ENCODE assay signal across 9 cellular contexts in genomic region chr16:78749745-78750268, GRCh38.
DNase-seq lines count a peak whose midpoint lies in the region; ATAC-seq, FAIRE-seq and TF ChIP-seq lines count a peak whose summit lies in the region.
"Had no signal": no experiment of that assay in that cellular context is flagged by ENCODE, and none has a peak within 500 bp of the region (broad histone marks: within the 10 kb centered on the region; RNA-seq: fewer than 3 reads in every experiment).

No MANE protein-coding gene starts in this region.

- H3K36me3 ChIP-seq in CD4-positive, alpha-beta memory T cell (ENCODE audit: insufficient read depth, low read length), result no peaks in the 10 kb centered on the region

- DNase-seq in CD4-positive, alpha-beta memory T cell, result peak in 4 of 5 donors; percentile 27 to 47 (median 34)
- no peak for DNase-seq in T-cell
- no peak for DNase-seq in HTR-8/SVneo (ENCODE audit: insufficient read length, low spot score)
- DNase-seq in frontal cortex (ENCODE audit: low spot score in 2 of 2), result no peak
- no peak for DNase-seq in DMS 273 treated with DMSO at 0.1 percent for 48 hours (lab: John Stamatoyannopoulos, UW)
- DNase-seq in nephron progenitor cell, result no peak

- peaks cover 0 to 4% of the 10 kb centered on the region in 2 donors for H3K36me3 Mint-ChIP-seq in CD4-positive, alpha-beta memory T cell
- no peaks in the 10 kb centered on the region for H3K36me3 Mint-ChIP-seq in T-cell
- H3K36me3 Mint-ChIP-seq in nephron progenitor cell (ENCODE audit: low read depth), result no peaks in the 10 kb centered on the region

- H3K4me1 ChIP-seq in CD4-positive, alpha-beta memory T cell (ENCODE audit: insufficient read depth, low read length), result peaks cover 32% of the 10 kb centered on the region

- peak overlapping the region; percentile 10 for H3K27ac ChIP-seq in CD4-positive, alpha-beta memory T cell (ENCODE audit: low read depth, low read length)

- H3K4me1 Mint-ChIP-seq in CD4-positive, alpha-beta memory T cell, result peaks cover 26 to 38% (median 29%) of the 10 kb centered on the region in 4 donors
- H3K4me1 Mint-ChIP-seq in T-cell (peaks cover 18 to 39% (median 31%) of the 10 kb centered on the region in 3 donors), nephron progenitor cell (peaks cover 47% of the 10 kb centered on the region)

- intact Hi-C loops in CD4-positive, alpha-beta memory T cell (cut with micrococcal nuclease), result loop anchor here (10.0 kb wide), 2 partner anchors 525 to 855 kb away; partner anchors contain the start of gene MAF

- H3K27ac Mint-ChIP-seq in CD4-positive, alpha-beta memory T cell, result peak overlapping the region; percentile 14 to 96 (median 55)
- H3K27ac Mint-ChIP-seq in T-cell, result peak overlapping the region; percentile 79 to 92
- no peak overlapping the region for H3K27ac Mint-ChIP-seq in nephron progenitor cell
- H3K27ac Mint-ChIP-seq: GM23338 had no signal

- H3K27me3 Mint-ChIP-seq in CD4-positive, alpha-beta memory T cell, result no peaks in the 10 kb centered on the region
- H3K27me3 Mint-ChIP-seq in T-cell, result no peaks in the 10 kb centered on the region
- H3K27me3 Mint-ChIP-seq in nephron progenitor cell (ENCODE audit: low read depth, poor library complexity), result no peaks in the 10 kb centered on the region

- H3K4me3 ChIP-seq in CD4-positive, alpha-beta memory T cell (ENCODE audit: low read length in 2 of 2), result peak overlapping the region in 1 of 2 donors; percentile 5
- H3K4me3 ChIP-seq: GM23338 had no signal

- TF ChIP-seq CTCF in nephron progenitor cell (IDR thresholded peaks at IDR 0.05), result no peak

- peaks cover 0 to 2% (median 0%) of the 10 kb centered on the region in 8 donors for H3K9me3 Mint-ChIP-seq in CD4-positive, alpha-beta memory T cell
- H3K9me3 Mint-ChIP-seq in T-cell (peaks cover 0 to 4% (median 0%) of the 10 kb centered on the region in 3 donors), nephron progenitor cell (peaks cover 3% of the 10 kb centered on the region)
- H3K9me3 Mint-ChIP-seq: GM23338 had no signal

- FAIRE-seq in HTR-8/SVneo (lab: Jason Lieb, UNC) (no peak), frontal cortex (lab: Jason Lieb, UNC) (no peak)

- CTCF ChIA-PET in CD4-positive, alpha-beta memory T cell (lab: Charles Lee; ENCODE audit: partially characterized antibody), result interaction anchor here (1.1 to 2.7 kb wide), 3 partner anchors 16 to 44 kb away, joined by 3 to 10 read pairs (median 4); no protein-coding TSS in a partner anchor
- CTCF ChIA-PET in T-cell (lab: Charles Lee), result interaction anchor here in 1 of 2 donors (0.6 to 1.2 kb wide), 2 partner anchors 499 to 852 kb away, joined by 3 read pairs; no protein-coding TSS in a partner anchor

- peak; percentile 76 for ATAC-seq in GM19324 (IDR thresholded peaks at IDR 0.05; ENCODE audit: low FRiP score, unreplicated experiment)
- ATAC-seq in HG02938 (IDR thresholded peaks at IDR 0.05; ENCODE audit: unreplicated experiment), result peak; percentile 74
- ATAC-seq in T-cell (replicated peaks in 1 of 4), result peak; percentile 55 to 88 (median 75)
- ATAC-seq: GM23338 had no signal

- no peaks in the 10 kb centered on the region for H3K27me3 ChIP-seq in CD4-positive, alpha-beta memory T cell (ENCODE audit: insufficient read depth, low read length)

- POLR2A ChIA-PET in CD4-positive, alpha-beta memory T cell (lab: Charles Lee; ENCODE audit: partially characterized antibody), result interaction anchor here (0.6 to 2.1 kb wide), 5 partner anchors 19 to 851 kb away, joined by 3 to 11 read pairs (median 7); partner anchors contain the start of gene MAF
- POLR2A ChIA-PET in T-cell (lab: Charles Lee), result no interaction called here

- no peaks in the 10 kb centered on the region for H3K9me3 ChIP-seq in CD4-positive, alpha-beta memory T cell (ENCODE audit: control insufficient read depth in 1 of 2, low read length in 2 of 2)

- peak overlapping the region; percentile 23 to 85 (median 68) for H3K4me3 Mint-ChIP-seq in CD4-positive, alpha-beta memory T cell
- H3K4me3 Mint-ChIP-seq in T-cell (peak overlapping the region; percentile 24 to 49 (median 42)), nephron progenitor cell (no peak overlapping the region)
- H3K4me3 Mint-ChIP-seq: GM23338 had no signal

Comparison
In these comparisons a context has a peak if more than half of its experiments do, and no peak if none do; other contexts are left out.
1. DNase-seq: peak in CD4-positive, alpha-beta memory T cell (4 of 5); none in T-cell (0 of 34), HTR-8/SVneo (single experiment), frontal cortex (0 of 2), DMS 273 treated with DMSO at 0.1 percent for 48 hours (single experiment) and nephron progenitor cell (single experiment).
2. Peak in every context shown above with its lines, with median percentiles within 50 percentile points of each other: ATAC-seq.